Comparison of ENCODE assay signal across 1 cellular context in the genomic region with DNA sequence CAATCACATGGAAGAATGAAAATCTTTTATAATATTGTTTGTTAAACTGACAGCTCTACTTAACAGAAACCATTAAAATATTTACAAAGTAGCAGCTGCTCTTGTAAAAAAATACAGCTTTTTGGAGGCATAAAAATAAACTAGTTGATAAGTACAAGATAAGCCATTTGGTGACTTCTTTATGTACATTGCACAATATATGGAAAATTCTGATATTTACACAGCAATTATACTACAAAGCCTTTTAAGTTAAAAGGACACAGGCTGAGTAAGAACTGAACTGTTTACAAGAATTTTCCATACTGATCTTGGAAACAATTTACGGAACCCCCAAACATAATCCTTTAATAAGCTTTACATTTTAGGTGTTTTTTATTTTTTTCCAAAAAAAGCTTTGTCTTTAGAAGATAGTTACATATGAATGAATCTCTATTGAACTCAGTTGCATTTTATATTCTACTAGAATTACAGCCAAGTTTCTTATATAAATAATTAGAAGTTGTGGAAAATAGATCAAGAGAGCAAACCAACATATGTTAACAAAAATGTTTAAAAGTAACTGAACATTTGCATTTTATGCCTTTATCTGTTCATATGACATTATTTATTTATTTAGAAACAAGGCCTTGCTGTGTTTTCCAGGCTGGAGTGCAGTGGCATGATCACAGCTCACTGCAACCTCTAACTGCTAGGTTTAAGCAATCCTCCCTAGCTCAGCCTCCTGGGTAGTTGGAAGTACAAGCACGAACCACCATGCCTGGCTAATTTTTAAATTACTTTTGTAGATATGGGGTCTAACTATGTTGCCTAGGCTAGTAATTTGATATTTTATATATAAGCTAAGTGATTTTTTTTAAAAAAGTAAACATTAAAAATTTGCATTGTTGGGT.
TF ChIP-seq lines count a peak whose summit lies in the region.

No MANE protein-coding gene starts in this region.

TF ChIP-seq in HepG2, 621 proteins besides CTCF, POLR2A, EP300 and RAD21 (continued from another document and continues in another):
- TF ChIP-seq, protein P1, sequence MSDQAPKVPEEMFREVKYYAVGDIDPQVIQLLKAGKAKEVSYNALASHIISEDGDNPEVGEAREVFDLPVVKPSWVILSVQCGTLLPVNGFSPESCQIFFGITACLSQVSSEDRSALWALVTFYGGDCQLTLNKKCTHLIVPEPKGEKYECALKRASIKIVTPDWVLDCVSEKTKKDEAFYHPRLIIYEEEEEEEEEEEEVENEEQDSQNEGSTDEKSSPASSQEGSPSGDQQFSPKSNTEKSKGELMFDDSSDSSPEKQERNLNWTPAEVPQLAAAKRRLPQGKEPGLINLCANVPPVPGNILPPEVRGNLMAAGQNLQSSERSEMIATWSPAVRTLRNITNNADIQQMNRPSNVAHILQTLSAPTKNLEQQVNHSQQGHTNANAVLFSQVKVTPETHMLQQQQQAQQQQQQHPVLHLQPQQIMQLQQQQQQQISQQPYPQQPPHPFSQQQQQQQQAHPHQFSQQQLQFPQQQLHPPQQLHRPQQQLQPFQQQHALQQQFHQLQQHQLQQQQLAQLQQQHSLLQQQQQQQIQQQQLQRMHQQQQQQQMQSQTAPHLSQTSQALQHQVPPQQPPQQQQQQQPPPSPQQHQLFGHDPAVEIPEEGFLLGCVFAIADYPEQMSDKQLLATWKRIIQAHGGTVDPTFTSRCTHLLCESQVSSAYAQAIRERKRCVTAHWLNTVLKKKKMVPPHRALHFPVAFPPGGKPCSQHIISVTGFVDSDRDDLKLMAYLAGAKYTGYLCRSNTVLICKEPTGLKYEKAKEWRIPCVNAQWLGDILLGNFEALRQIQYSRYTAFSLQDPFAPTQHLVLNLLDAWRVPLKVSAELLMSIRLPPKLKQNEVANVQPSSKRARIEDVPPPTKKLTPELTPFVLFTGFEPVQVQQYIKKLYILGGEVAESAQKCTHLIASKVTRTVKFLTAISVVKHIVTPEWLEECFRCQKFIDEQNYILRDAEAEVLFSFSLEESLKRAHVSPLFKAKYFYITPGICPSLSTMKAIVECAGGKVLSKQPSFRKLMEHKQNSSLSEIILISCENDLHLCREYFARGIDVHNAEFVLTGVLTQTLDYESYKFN (CRISPR knock-in tag; conservative IDR thresholded peaks at IDR 0.05), result peak; percentile 95
- TF ChIP-seq ZNF660 (CRISPR knock-in tag; IDR thresholded peaks at IDR 0.05; ENCODE audit: borderline replicate concordance, low read depth) (no peak), SATB2 (CRISPR knock-in tag; IDR thresholded peaks at IDR 0.05) (no peak; the same call in none of the 2 replicates), ZNF792 (CRISPR knock-in tag; IDR thresholded peaks at IDR 0.05) (no peak; the same call in 1 of the 2 replicates), MLLT10 (CRISPR knock-in tag; IDR thresholded peaks at IDR 0.05) (no peak), MYNN (CRISPR knock-in tag; IDR thresholded peaks at IDR 0.05; ENCODE audit: low read depth) (no peak), ZNF562 (CRISPR knock-in tag; IDR thresholded peaks at IDR 0.05; ENCODE audit: borderline replicate concordance) (no peak), STAT5B (CRISPR knock-in tag; IDR thresholded peaks at IDR 0.05) (peak; percentile 70; the same call in 1 of the 2 replicates), ZNF251 (CRISPR knock-in tag; IDR thresholded peaks at IDR 0.05) (no peak), SNAPC2 (CRISPR knock-in tag; IDR thresholded peaks at IDR 0.05) (peak; percentile 38; the same call in 1 of the 2 replicates), ZFX (CRISPR knock-in tag; IDR thresholded peaks at IDR 0.05; ENCODE audit: low read depth) (peak; percentile 42; the same call in 1 of the 2 replicates), SCMH1 (CRISPR knock-in tag; IDR thresholded peaks at IDR 0.05; ENCODE audit: borderline replicate concordance) (no peak), POLR2G (IDR thresholded peaks at IDR 0.05; ENCODE audit: low read depth, low read length) (peak; percentile 68), HNF4A (CRISPR knock-in tag; IDR thresholded peaks at IDR 0.05) (peak; percentile 78), KLF13 (CRISPR knock-in tag; IDR thresholded peaks at IDR 0.05) (no peak), NFYC (CRISPR knock-in tag; IDR thresholded peaks at IDR 0.05) (0 out of 2 replicates have a peak, but pooled peaks have one; percentile 16), MZF1 (CRISPR knock-in tag; IDR thresholded peaks at IDR 0.05; ENCODE audit: borderline replicate concordance) (no peak), TCF7 (IDR thresholded peaks at IDR 0.05; ENCODE audit: low read depth) (peak; percentile 99)
- TF ChIP-seq, protein P2, sequence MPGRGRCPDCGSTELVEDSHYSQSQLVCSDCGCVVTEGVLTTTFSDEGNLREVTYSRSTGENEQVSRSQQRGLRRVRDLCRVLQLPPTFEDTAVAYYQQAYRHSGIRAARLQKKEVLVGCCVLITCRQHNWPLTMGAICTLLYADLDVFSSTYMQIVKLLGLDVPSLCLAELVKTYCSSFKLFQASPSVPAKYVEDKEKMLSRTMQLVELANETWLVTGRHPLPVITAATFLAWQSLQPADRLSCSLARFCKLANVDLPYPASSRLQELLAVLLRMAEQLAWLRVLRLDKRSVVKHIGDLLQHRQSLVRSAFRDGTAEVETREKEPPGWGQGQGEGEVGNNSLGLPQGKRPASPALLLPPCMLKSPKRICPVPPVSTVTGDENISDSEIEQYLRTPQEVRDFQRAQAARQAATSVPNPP (CRISPR knock-in tag; IDR thresholded peaks at IDR 0.05), result no peak
- TF ChIP-seq, protein P3, sequence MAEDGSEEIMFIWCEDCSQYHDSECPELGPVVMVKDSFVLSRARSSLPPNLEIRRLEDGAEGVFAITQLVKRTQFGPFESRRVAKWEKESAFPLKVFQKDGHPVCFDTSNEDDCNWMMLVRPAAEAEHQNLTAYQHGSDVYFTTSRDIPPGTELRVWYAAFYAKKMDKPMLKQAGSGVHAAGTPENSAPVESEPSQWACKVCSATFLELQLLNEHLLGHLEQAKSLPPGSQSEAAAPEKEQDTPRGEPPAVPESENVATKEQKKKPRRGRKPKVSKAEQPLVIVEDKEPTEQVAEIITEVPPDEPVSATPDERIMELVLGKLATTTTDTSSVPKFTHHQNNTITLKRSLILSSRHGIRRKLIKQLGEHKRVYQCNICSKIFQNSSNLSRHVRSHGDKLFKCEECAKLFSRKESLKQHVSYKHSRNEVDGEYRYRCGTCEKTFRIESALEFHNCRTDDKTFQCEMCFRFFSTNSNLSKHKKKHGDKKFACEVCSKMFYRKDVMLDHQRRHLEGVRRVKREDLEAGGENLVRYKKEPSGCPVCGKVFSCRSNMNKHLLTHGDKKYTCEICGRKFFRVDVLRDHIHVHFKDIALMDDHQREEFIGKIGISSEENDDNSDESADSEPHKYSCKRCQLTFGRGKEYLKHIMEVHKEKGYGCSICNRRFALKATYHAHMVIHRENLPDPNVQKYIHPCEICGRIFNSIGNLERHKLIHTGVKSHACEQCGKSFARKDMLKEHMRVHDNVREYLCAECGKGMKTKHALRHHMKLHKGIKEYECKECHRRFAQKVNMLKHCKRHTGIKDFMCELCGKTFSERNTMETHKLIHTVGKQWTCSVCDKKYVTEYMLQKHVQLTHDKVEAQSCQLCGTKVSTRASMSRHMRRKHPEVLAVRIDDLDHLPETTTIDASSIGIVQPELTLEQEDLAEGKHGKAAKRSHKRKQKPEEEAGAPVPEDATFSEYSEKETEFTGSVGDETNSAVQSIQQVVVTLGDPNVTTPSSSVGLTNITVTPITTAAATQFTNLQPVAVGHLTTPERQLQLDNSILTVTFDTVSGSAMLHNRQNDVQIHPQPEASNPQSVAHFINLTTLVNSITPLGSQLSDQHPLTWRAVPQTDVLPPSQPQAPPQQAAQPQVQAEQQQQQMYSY (CRISPR knock-in tag; IDR thresholded peaks at IDR 0.05), result no peak
- TF ChIP-seq, protein P4, sequence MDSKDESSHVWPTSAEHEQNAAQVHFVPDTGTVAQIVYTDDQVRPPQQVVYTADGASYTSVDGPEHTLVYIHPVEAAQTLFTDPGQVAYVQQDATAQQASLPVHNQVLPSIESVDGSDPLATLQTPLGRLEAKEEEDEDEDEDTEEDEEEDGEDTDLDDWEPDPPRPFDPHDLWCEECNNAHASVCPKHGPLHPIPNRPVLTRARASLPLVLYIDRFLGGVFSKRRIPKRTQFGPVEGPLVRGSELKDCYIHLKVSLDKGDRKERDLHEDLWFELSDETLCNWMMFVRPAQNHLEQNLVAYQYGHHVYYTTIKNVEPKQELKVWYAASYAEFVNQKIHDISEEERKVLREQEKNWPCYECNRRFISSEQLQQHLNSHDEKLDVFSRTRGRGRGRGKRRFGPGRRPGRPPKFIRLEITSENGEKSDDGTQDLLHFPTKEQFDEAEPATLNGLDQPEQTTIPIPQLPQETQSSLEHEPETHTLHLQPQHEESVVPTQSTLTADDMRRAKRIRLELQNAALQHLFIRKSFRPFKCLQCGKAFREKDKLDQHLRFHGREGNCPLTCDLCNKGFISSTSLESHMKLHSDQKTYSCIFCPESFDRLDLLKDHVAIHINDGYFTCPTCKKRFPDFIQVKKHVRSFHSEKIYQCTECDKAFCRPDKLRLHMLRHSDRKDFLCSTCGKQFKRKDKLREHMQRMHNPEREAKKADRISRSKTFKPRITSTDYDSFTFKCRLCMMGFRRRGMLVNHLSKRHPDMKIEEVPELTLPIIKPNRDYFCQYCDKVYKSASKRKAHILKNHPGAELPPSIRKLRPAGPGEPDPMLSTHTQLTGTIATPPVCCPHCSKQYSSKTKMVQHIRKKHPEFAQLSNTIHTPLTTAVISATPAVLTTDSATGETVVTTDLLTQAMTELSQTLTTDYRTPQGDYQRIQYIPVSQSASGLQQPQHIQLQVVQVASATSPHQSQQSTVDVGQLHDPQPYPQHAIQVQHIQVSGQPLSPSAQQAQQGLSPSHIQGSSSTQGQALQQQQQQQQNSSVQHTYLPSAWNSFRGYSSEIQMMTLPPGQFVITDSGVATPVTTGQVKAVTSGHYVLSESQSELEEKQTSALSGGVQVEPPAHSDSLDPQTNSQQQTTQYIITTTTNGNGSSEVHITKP (CRISPR knock-in tag; IDR thresholded peaks at IDR 0.05; ENCODE audit: low read depth), result no peak
- TF ChIP-seq, protein P5, sequence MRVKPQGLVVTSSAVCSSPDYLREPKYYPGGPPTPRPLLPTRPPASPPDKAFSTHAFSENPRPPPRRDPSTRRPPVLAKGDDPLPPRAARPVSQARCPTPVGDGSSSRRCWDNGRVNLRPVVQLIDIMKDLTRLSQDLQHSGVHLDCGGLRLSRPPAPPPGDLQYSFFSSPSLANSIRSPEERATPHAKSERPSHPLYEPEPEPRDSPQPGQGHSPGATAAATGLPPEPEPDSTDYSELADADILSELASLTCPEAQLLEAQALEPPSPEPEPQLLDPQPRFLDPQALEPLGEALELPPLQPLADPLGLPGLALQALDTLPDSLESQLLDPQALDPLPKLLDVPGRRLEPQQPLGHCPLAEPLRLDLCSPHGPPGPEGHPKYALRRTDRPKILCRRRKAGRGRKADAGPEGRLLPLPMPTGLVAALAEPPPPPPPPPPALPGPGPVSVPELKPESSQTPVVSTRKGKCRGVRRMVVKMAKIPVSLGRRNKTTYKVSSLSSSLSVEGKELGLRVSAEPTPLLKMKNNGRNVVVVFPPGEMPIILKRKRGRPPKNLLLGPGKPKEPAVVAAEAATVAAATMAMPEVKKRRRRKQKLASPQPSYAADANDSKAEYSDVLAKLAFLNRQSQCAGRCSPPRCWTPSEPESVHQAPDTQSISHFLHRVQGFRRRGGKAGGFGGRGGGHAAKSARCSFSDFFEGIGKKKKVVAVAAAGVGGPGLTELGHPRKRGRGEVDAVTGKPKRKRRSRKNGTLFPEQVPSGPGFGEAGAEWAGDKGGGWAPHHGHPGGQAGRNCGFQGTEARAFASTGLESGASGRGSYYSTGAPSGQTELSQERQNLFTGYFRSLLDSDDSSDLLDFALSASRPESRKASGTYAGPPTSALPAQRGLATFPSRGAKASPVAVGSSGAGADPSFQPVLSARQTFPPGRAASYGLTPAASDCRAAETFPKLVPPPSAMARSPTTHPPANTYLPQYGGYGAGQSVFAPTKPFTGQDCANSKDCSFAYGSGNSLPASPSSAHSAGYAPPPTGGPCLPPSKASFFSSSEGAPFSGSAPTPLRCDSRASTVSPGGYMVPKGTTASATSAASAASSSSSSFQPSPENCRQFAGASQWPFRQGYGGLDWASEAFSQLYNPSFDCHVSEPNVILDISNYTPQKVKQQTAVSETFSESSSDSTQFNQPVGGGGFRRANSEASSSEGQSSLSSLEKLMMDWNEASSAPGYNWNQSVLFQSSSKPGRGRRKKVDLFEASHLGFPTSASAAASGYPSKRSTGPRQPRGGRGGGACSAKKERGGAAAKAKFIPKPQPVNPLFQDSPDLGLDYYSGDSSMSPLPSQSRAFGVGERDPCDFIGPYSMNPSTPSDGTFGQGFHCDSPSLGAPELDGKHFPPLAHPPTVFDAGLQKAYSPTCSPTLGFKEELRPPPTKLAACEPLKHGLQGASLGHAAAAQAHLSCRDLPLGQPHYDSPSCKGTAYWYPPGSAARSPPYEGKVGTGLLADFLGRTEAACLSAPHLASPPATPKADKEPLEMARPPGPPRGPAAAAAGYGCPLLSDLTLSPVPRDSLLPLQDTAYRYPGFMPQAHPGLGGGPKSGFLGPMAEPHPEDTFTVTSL (CRISPR knock-in tag; IDR thresholded peaks at IDR 0.05; ENCODE audit: borderline replicate concordance), result peak; percentile 97; the same call in 1 of the 2 replicates
- TF ChIP-seq, protein P6, sequence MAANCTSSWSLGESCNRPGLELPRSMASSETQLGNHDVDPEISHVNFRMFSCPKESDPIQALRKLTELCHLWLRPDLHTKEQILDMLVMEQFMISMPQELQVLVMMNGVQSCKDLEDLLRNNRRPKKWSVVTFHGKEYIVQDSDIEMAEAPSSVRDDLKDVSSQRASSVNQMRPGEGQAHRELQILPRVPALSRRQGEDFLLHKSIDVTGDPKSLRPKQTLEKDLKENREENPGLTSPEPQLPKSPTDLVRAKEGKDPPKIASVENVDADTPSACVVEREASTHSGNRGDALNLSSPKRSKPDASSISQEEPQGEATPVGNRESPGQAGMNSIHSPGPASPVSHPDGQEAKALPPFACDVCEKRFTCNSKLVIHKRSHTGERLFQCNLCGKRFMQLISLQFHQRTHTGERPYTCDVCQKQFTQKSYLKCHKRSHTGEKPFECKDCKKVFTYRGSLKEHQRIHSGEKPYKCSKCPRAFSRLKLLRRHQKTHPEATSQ (CRISPR knock-in tag; IDR thresholded peaks at IDR 0.05; ENCODE audit: borderline replicate concordance), result 0 out of 2 replicates have a peak, but pooled peaks have one; percentile 25
- TF ChIP-seq, protein P7, sequence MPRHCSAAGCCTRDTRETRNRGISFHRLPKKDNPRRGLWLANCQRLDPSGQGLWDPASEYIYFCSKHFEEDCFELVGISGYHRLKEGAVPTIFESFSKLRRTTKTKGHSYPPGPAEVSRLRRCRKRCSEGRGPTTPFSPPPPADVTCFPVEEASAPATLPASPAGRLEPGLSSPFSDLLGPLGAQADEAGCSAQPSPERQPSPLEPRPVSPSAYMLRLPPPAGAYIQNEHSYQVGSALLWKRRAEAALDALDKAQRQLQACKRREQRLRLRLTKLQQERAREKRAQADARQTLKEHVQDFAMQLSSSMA (CRISPR knock-in tag; IDR thresholded peaks at IDR 0.05), result no peak
- TF ChIP-seq, protein P8, sequence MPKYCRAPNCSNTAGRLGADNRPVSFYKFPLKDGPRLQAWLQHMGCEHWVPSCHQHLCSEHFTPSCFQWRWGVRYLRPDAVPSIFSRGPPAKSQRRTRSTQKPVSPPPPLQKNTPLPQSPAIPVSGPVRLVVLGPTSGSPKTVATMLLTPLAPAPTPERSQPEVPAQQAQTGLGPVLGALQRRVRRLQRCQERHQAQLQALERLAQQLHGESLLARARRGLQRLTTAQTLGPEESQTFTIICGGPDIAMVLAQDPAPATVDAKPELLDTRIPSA (CRISPR knock-in tag; IDR thresholded peaks at IDR 0.05; ENCODE audit: borderline replicate concordance), result no peak
- TF ChIP-seq, protein P9, sequence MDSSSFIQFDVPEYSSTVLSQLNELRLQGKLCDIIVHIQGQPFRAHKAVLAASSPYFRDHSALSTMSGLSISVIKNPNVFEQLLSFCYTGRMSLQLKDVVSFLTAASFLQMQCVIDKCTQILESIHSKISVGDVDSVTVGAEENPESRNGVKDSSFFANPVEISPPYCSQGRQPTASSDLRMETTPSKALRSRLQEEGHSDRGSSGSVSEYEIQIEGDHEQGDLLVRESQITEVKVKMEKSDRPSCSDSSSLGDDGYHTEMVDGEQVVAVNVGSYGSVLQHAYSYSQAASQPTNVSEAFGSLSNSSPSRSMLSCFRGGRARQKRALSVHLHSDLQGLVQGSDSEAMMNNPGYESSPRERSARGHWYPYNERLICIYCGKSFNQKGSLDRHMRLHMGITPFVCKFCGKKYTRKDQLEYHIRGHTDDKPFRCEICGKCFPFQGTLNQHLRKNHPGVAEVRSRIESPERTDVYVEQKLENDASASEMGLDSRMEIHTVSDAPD (CRISPR knock-in tag; IDR thresholded peaks at IDR 0.05), result peak; percentile 95
